Comparison of ENCODE assay signal across 18 cellular contexts in the genomic region with DNA sequence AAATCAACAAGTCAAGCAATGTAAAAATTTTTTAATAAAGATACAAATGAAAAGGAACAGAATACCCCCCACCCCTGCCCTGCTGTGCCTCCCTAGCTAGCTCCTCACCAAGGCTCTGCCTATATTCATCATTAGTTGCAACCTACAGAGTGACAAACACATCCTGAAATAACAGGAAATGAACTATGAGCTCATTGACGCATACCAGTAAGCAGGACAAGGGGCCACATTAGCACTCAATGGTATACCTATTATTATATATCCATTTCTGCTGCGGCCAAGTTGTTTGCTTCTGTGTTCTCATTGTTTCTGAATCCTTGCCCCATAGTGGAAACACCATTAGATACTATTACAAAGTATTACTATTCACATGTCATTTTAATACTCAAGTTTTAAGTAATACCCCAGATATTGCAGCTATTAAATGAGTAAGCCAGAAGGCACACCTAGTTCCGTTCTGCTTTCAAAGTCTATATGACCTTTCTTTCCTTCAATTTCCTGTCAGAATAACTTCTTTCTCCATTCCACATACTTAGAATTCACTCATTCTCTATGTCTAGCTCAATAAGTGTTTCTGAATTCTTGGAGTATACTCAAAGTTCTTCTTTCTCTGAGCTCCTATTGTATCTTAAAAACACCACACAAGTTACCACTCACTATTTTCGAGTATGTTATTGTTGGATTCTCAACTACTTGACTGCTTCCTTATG.
DNase-seq lines count a peak whose midpoint lies in the region; ATAC-seq lines count a peak whose summit lies in the region.
"Had no signal": no experiment of that assay in that cellular context is flagged by ENCODE, and none has a peak within 500 bp of the region (broad histone marks: within the 10 kb centered on the region; RNA-seq: fewer than 3 reads in every experiment).

No MANE protein-coding gene starts in this region.

- H2AK5ac ChIP-seq in mesendoderm (ENCODE audit: low read length), result no peak overlapping the region

- H2BK5ac ChIP-seq in mesendoderm (ENCODE audit: low read length), result no peak overlapping the region

- no peak overlapping the region for H3K23ac ChIP-seq in mesendoderm (ENCODE audit: low read length)

- no peaks in the 10 kb centered on the region for H3K79me2 ChIP-seq in mesendoderm (ENCODE audit: control insufficient read depth, insufficient read depth, low read length)

- no peak overlapping the region for H3K9ac ChIP-seq in mesendoderm (ENCODE audit: low read length)

- no peak overlapping the region for H4K8ac ChIP-seq in mesendoderm (ENCODE audit: low read depth, low read length)

- no CpG with 5 or more reads among the region's 4 CpGs for WGBS in mesendoderm (ENCODE audit: extremely low coverage, insufficient coverage, low lambda C conversion rate)

- ATAC-seq in HG02885 (IDR thresholded peaks at IDR 0.05; ENCODE audit: poor library complexity, unreplicated experiment), result no peak
- ATAC-seq: Panc1, T-cell had no signal

- DNase-seq in NCI-H748 (lab: John Stamatoyannopoulos, UW; ENCODE audit: unreplicated experiment) (peak; percentile 7), NCI-H748 treated with DMSO at 0.1 percent for 48 hours (lab: John Stamatoyannopoulos, UW) (no peak), HT1080 (ENCODE audit: low read depth) (peak; percentile 18), dermis microvascular lymphatic vessel endothelial cell (ENCODE audit: low read depth in 2 of 2) (peak; percentile 48 to 92), mesendoderm (peak; percentile 10), AG08396 (ENCODE audit: low spot score) (no peak), HuH-7 (ENCODE audit: low spot score) (no peak)
- DNase-seq: Caco-2; CD4-positive, CD25-positive, alpha-beta regulatory T cell; DND-41; H7; NCI-H1105 treated with DMSO at 0.1 percent for 48 hours; NCI-H187 treated with DMSO at 0.1 percent for 48 hours; NCI-H345; NCI-H526; T-cell had no signal

- no peaks in the 10 kb centered on the region for H3K27me3 ChIP-seq in mesendoderm (ENCODE audit: insufficient read depth, low read length, poor library complexity)

- no peak overlapping the region for H2BK15ac ChIP-seq in mesendoderm (replicated peaks; ENCODE audit: low read depth)

- no peak overlapping the region for H3K4me3 ChIP-seq in mesendoderm (ENCODE audit: low read length)

- no peak overlapping the region for H3K4ac ChIP-seq in mesendoderm (ENCODE audit: low read depth, low read length)

- H3K4me2 ChIP-seq in mesendoderm (ENCODE audit: low read length), result no peak overlapping the region

- H4K5ac ChIP-seq in mesendoderm (ENCODE audit: low read length), result no peak overlapping the region

- H3K27ac ChIP-seq in mesendoderm (ENCODE audit: low read depth, low read length), result no peak overlapping the region

- H3K4me1 ChIP-seq in mesendoderm (ENCODE audit: control insufficient read depth, low read depth, low read length), result no peaks in the 10 kb centered on the region
- H3K4me1 ChIP-seq: Caco-2 had no signal

- H3K18ac ChIP-seq in mesendoderm (ENCODE audit: low read length), result no peak overlapping the region

- H2BK120ac ChIP-seq in mesendoderm (ENCODE audit: low read depth, low read length), result no peak overlapping the region

- H3K56ac ChIP-seq in mesendoderm (ENCODE audit: low read length), result no peak overlapping the region

- no peaks in the 10 kb centered on the region for H3K79me1 ChIP-seq in mesendoderm (ENCODE audit: low read length)

- no peaks in the 10 kb centered on the region for H3K36me3 ChIP-seq in mesendoderm (ENCODE audit: control insufficient read depth, insufficient read depth, low read length)

Comparison
In these comparisons a context has a peak if more than half of its experiments do, and no peak if none do; other contexts are left out.
1. DNase-seq: peak in NCI-H748 (single experiment), HT1080 (single experiment), dermis microvascular lymphatic vessel endothelial cell (2 of 2) and mesendoderm (single experiment); none in NCI-H748 treated with DMSO at 0.1 percent for 48 hours (single experiment), AG08396 (single experiment) and HuH-7 (single experiment).